Comparison of ENCODE assay signal across 24 cellular contexts in genomic region chr11:123184531-123184930, GRCh38. TPM values are rescaled to one million over a fixed set of nuclear protein-coding genes. Genes with fewer than 3 reads are reported as not detected.
DNase-seq lines count a peak whose midpoint lies in the region; ATAC-seq and TF ChIP-seq lines count a peak whose summit lies in the region.
"Had no signal": no experiment of that assay in that cellular context is flagged by ENCODE, and none has a peak within 500 bp of the region (broad histone marks: within the 10 kb centered on the region; RNA-seq: fewer than 3 reads in every experiment).

No MANE protein-coding gene starts in this region.

- no peak overlapping the region for H3K4me3 Mint-ChIP-seq in GM23338
- peak overlapping the region; percentile 25 for H3K4me3 Mint-ChIP-seq in neural progenitor cell
- H3K4me3 Mint-ChIP-seq: activated CD4-positive, alpha-beta T cell treated with anti-CD3 and anti-CD28 coated beads, Interleukin-2, amount 10 ng/mL, durations not matched to agents 24 days and 14 days; activated T-cell treated with anti-CD3 and anti-CD28 coated beads, Interleukin-2, amount 50 U/mL, for 4 hours; CD14-positive monocyte; effector memory CD8-positive, alpha-beta T cell; stimulated activated effector memory CD8-positive, alpha-beta T cell treated with anti-CD3 and anti-CD28 coated beads, Interleukin-12 subunit alpha, Interleukin-12 subunit beta, amount 100 ng/mL, for 72 hours; T-helper 2 cell treated with Interferon-gamma antibody and Interleukin-4, amounts not matched to agents 5 μg/mL and 100 μg/mL, for 36 hours had no signal

- peaks cover 64% of the 10 kb centered on the region for H3K4me1 ChIP-seq in GM23338 (ENCODE audit: insufficient read depth)
- H3K4me1 ChIP-seq in PC-9 (replicated peaks; ENCODE audit: insufficient read depth): peaks cover 96% of the 10 kb centered on the region
- H3K4me1 ChIP-seq in esophagus muscularis mucosa: peaks cover 9 to 100% (median 99%) of the 10 kb centered on the region in 4 donors
- peaks cover 37% of the 10 kb centered on the region for H3K4me1 ChIP-seq in neural progenitor cell

- H3K9me3 Mint-ChIP-seq in GM23338 (peaks cover 6% of the 10 kb centered on the region; the same call in 1 of the 3 replicates), neural progenitor cell (peaks cover 4% of the 10 kb centered on the region)
- H3K9me3 Mint-ChIP-seq: activated CD4-positive, alpha-beta T cell treated with anti-CD3 and anti-CD28 coated beads, Interleukin-2, amount 10 ng/mL, durations not matched to agents 24 days and 14 days; activated T-cell treated with anti-CD3 and anti-CD28 coated beads, Interleukin-2, amount 50 U/mL, for 4 hours; effector memory CD8-positive, alpha-beta T cell; stimulated activated effector memory CD8-positive, alpha-beta T cell treated with anti-CD3 and anti-CD28 coated beads, Interleukin-12 subunit alpha, Interleukin-12 subunit beta, amount 100 ng/mL, for 72 hours; T-helper 2 cell treated with Interferon-gamma antibody and Interleukin-4, amounts not matched to agents 5 μg/mL and 100 μg/mL, for 36 hours had no signal

- no TSS peak for BruUV-seq in PC-9 (replicated peaks; lab: Mats Ljungman, UMichigan)

- intact Hi-C loops in PC-9 (cut with micrococcal nuclease; ENCODE audit: unreplicated experiment): loop anchor here (5.0 to 10.0 kb wide), 2 partner anchors 37 to 70 kb away; no protein-coding TSS in a partner anchor
- intact Hi-C loops in esophagus muscularis mucosa (cut with DNase I): no loop called here

- H3K9me2 ChIP-seq in GM23338 (ENCODE audit: insufficient read depth) (no peaks in the 10 kb centered on the region), PC-9 (ENCODE audit: insufficient read depth) (no peaks in the 10 kb centered on the region)

- H3K4me1 Mint-ChIP-seq in GM23338 (peaks cover 66% of the 10 kb centered on the region), neural progenitor cell (peaks cover 78% of the 10 kb centered on the region)
- H3K4me1 Mint-ChIP-seq: CD14-positive monocyte had no signal

- H3K27ac ChIP-seq in GM23338 (ENCODE audit: low read depth) (0 out of 2 replicates have a peak overlapping the region, but pooled peaks have one; percentile 26), PC-9 (peak overlapping the region; percentile 70), esophagus muscularis mucosa (replicated peaks in 1 of 4) (peak overlapping the region; percentile 48 to 96 (median 89)), neural progenitor cell (no peak overlapping the region)
- H3K27ac ChIP-seq: KMS-11, neutrophil, thoracic aorta, VCaP had no signal

- H3K27me3 ChIP-seq in GM23338 (ENCODE audit: insufficient read depth) (no peaks in the 10 kb centered on the region), PC-9 (ENCODE audit: insufficient read depth, low read depth) (no peaks in the 10 kb centered on the region), esophagus muscularis mucosa (peaks cover 0 to 2% (median 0%) of the 10 kb centered on the region in 4 donors), neural progenitor cell (no peaks in the 10 kb centered on the region)
- H3K27me3 ChIP-seq: breast epithelium had no signal

- H3K27ac Mint-ChIP-seq in GM23338: peak overlapping the region; percentile 14; the same call in 1 of the 2 replicates
- H3K27ac Mint-ChIP-seq in neural progenitor cell: peak overlapping the region; percentile 68
- H3K27ac Mint-ChIP-seq: activated CD4-positive, alpha-beta T cell treated with anti-CD3 and anti-CD28 coated beads, Interleukin-2, amount 10 ng/mL, durations not matched to agents 24 days and 14 days; effector memory CD8-positive, alpha-beta T cell; stimulated activated effector memory CD8-positive, alpha-beta T cell treated with anti-CD3 and anti-CD28 coated beads, Interleukin-12 subunit alpha, Interleukin-12 subunit beta, amount 100 ng/mL, for 72 hours; T-helper 2 cell treated with Interferon-gamma antibody and Interleukin-4, amounts not matched to agents 5 μg/mL and 100 μg/mL, for 36 hours had no signal

- no peaks in the 10 kb centered on the region for H4K20me1 ChIP-seq in GM23338 (replicated peaks; ENCODE audit: insufficient read depth)
- H4K20me1 ChIP-seq in PC-9 (ENCODE audit: insufficient read depth): no peaks in the 10 kb centered on the region
- H4K20me1 ChIP-seq in neural progenitor cell (ENCODE audit: low read depth): no peaks in the 10 kb centered on the region

- 57% methylated on average over 6 of the region's 6 CpGs for WGBS in esophagus muscularis mucosa

- no peak for TF ChIP-seq EP300 in esophagus muscularis mucosa (IDR thresholded peaks at IDR 0.05)

- H3K27me3 Mint-ChIP-seq in GM23338 (ENCODE audit: insufficient read depth, low read depth, poor library complexity): peaks cover 4% of the 10 kb centered on the region
- H3K27me3 Mint-ChIP-seq in neural progenitor cell (ENCODE audit: insufficient read depth, low read depth): peaks cover 4% of the 10 kb centered on the region

- POLR2A ChIA-PET in PC-9 (lab: Charles Lee; ENCODE audit: unreplicated experiment): no interaction called here

- H3K79me2 ChIP-seq in GM23338 (replicated peaks; ENCODE audit: insufficient read depth) (peaks cover 44% of the 10 kb centered on the region), PC-9 (ENCODE audit: low read depth) (peaks cover 25% of the 10 kb centered on the region), neural progenitor cell (ENCODE audit: low read depth) (no peaks in the 10 kb centered on the region)

- TF ChIP-seq CTCF in GM23338 (conservative IDR thresholded peaks at IDR 0.05; ENCODE audit: low read depth in 2 of 2): no peak
- TF ChIP-seq CTCF in PC-9 (conservative IDR thresholded peaks at IDR 0.05): no peak
- no peak for TF ChIP-seq CTCF in esophagus muscularis mucosa (IDR thresholded peaks at IDR 0.05)
- TF ChIP-seq CTCF in neural progenitor cell (IDR thresholded peaks at IDR 0.05): no peak

- H3F3A ChIP-seq in GM23338 (replicated peaks; ENCODE audit: low read depth) (peaks cover 18% of the 10 kb centered on the region; the same call in 1 of the 2 replicates), PC-9 (ENCODE audit: insufficient read depth, low read depth) (peaks cover 41% of the 10 kb centered on the region), neural progenitor cell (ENCODE audit: low read depth) (peaks cover 30% of the 10 kb centered on the region)

- H3K36me3 ChIP-seq in GM23338 (ENCODE audit: insufficient read depth) (no peaks in the 10 kb centered on the region), PC-9 (ENCODE audit: low read depth) (no peaks in the 10 kb centered on the region), esophagus muscularis mucosa (no peaks in the 10 kb centered on the region), neural progenitor cell (no peaks in the 10 kb centered on the region)
- H3K36me3 ChIP-seq: breast epithelium, neutrophil, thoracic aorta had no signal

- H2AFZ ChIP-seq in GM23338 (no peak overlapping the region), PC-9 (no peak overlapping the region), neural progenitor cell (replicated peaks) (no peak overlapping the region)

- CTCF ChIA-PET in PC-9 (lab: Charles Lee): no interaction called here

- ATAC-seq in GM23338 (no peak), HG02763 (IDR thresholded peaks at IDR 0.05; ENCODE audit: unreplicated experiment) (no peak), GM21423 (IDR thresholded peaks at IDR 0.05; ENCODE audit: unreplicated experiment) (no peak)
- ATAC-seq: effector memory CD8-positive, alpha-beta T cell had no signal

- no peak for TF ChIP-seq POLR2A in esophagus muscularis mucosa (IDR thresholded peaks at IDR 0.05; ENCODE audit: low read depth)

- no peaks in the 10 kb centered on the region for H3K9me3 ChIP-seq in PC-9 (ENCODE audit: insufficient read depth, low read depth)
- no peaks in the 10 kb centered on the region for H3K9me3 ChIP-seq in esophagus muscularis mucosa
- no peaks in the 10 kb centered on the region for H3K9me3 ChIP-seq in neural progenitor cell (ENCODE audit: low read depth)
- H3K9me3 ChIP-seq: breast epithelium, neutrophil, thoracic aorta had no signal

- H3K36me3 Mint-ChIP-seq in GM23338 (ENCODE audit: low read depth) (peaks cover 19% of the 10 kb centered on the region), neural progenitor cell (no peaks in the 10 kb centered on the region)
- H3K36me3 Mint-ChIP-seq: CD14-positive monocyte; stimulated activated effector memory CD8-positive, alpha-beta T cell treated with anti-CD3 and anti-CD28 coated beads, Interleukin-12 subunit alpha, Interleukin-12 subunit beta, amount 100 ng/mL, for 72 hours had no signal

- H3K4me3 ChIP-seq in GM23338 (no peak overlapping the region), PC-9 (no peak overlapping the region), esophagus muscularis mucosa (no peak overlapping the region), neural progenitor cell (no peak overlapping the region)
- H3K4me3 ChIP-seq: breast epithelium, thoracic aorta had no signal

- no peak overlapping the region for H3K9ac ChIP-seq in neural progenitor cell
- H3K9ac ChIP-seq: KMS-11 had no signal

- no peak for DNase-seq in GM23338 (ENCODE audit: low spot score)
- DNase-seq in PC-9: no peak
- no peak for DNase-seq in esophagus muscularis mucosa (ENCODE audit: extremely low spot score)
- DNase-seq in neural progenitor cell (ENCODE audit: low spot score): no peak
- no peak for DNase-seq in NCI-H226
- DNase-seq: activated CD4-positive, alpha-beta T cell treated with anti-CD3 and anti-CD28 coated beads, Interleukin-2, amount 10 ng/mL, durations not matched to agents 24 days and 14 days; activated naive CD4-positive, alpha-beta T cell; activated T-cell treated with anti-CD3 and anti-CD28 coated beads, Interleukin-2, amount 50 U/mL, for 4 hours; effector memory CD8-positive, alpha-beta T cell; NCI-H1694; NCI-H2171; NCI-H524; stimulated activated CD4-positive, alpha-beta T cell treated with anti-CD3 and anti-CD28 coated beads, Interleukin-2, amount 100 ng/mL, for 48 hours had no signal

- peak overlapping the region; percentile 51; the same call in 1 of the 2 replicates for H3K4me2 ChIP-seq in GM23338
- H3K4me2 ChIP-seq in PC-9: peak overlapping the region; percentile 45
- no peak overlapping the region for H3K4me2 ChIP-seq in neural progenitor cell
- H3K4me2 ChIP-seq: KMS-11 had no signal

TF ChIP-seq in GM23338, 12 proteins besides CTCF, POLR2A, EP300 and RAD21 (continues in another document):
- TF ChIP-seq EZH2 (IDR thresholded peaks at IDR 0.05; ENCODE audit: low read depth, unreplicated experiment) (no peak), STAT1 (IDR thresholded peaks at IDR 0.05; ENCODE audit: unreplicated experiment) (no peak), POLR2AphosphoS5 (IDR thresholded peaks at IDR 0.05; ENCODE audit: low read depth) (no peak), NANOG (IDR thresholded peaks at IDR 0.05; ENCODE audit: borderline replicate concordance) (no peak), CREB1 (CRISPR knock-in tag; IDR thresholded peaks at IDR 0.05; ENCODE audit: low read depth) (no peak), EZH2phosphoT487 (IDR thresholded peaks at IDR 0.05; ENCODE audit: unreplicated experiment) (no peak), JUNB (IDR thresholded peaks at IDR 0.05; ENCODE audit: unreplicated experiment) (no peak)

RNA-seq across cellular contexts. Expression of gene CLMP, which starts 10.5 kb away (rescaled TPM):
- total RNA-seq in GM23338 (2014; rRNA removed; shearing (Covaris generic)): 18.4 and 22.2 TPM in 2 replicates
- polyA plus RNA-seq in GM23338 (2016; fragmentation: Nextera tagmentation; extraction: Ambion mirVana): 7.1 and 8.4 TPM in 2 replicates
- total RNA-seq in PC-9 (2021) (5.4 and 6.1 TPM in 2 replicates), esophagus muscularis mucosa (100 to 1,000 TPM; 169 to 215 (median 197) TPM), neural progenitor cell (ENCODE audit: low replicate concordance) (5.7 and 10.7 TPM in 2 replicates)
- total RNA-seq: lung microvascular endothelial cell had no signal
